ENCODE assay signal across 20 cellular contexts in the genomic region with DNA sequence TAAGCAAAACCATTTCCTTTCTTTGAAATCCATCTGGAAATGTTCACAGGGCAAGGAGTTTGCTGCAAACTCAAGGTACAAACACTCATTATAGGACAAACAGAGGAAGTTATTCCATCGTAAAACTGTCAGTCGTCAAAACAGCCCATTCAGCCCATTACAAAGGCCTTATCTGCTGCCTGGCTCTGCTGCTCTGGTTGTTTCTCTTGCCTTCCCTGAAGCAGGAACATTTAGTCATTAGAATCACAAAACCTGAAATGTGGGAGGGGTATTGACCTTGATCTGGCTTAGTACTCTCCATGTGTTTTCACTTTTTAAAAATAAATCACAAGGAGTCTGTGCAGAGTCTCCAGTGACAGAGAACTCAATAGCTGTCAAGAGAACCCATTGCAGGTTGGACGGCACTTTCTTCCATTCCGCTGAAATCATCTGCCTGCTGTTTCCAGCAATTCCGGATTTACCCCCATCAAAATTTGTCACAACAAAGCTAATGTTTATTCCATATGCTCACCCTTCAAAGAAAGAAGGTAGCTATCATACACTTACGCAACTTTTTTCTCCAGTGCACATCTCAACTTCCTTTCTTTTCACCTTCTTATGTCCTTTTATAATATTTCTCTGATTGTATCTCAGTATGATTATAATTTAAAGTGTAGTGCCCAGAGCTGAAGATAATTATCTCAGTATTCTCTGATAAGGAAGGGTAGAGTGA. TPM values are rescaled to one million over a fixed set of nuclear protein-coding genes. Genes with fewer than 3 reads are reported as not detected.
DNase-seq lines count a peak whose midpoint lies in the region; ATAC-seq, FAIRE-seq and TF ChIP-seq lines count a peak whose summit lies in the region.
"Had no signal": no experiment of that assay in that cellular context is flagged by ENCODE, and none has a peak within 500 bp of the region (broad histone marks: within the 10 kb centered on the region; RNA-seq: fewer than 3 reads in every experiment).

No MANE protein-coding gene starts in this region.

- no peaks in the 10 kb centered on the region for H4K20me1 ChIP-seq in OCI-LY1 (ENCODE audit: insufficient read depth, low read length)
- no peaks in the 10 kb centered on the region for H4K20me1 ChIP-seq in HepG2 (ENCODE audit: insufficient read depth, low read length)

- no TSS peak for BruUV-seq in HepG2 (replicated peaks; lab: Mats Ljungman, UMichigan)

- TF ChIP-seq CTCF in OCI-LY1 (IDR thresholded peaks at IDR 0.05; ENCODE audit: low read length) (no peak), parathyroid adenoma (IDR thresholded peaks at IDR 0.05) (no peak), HepG2 (CRISPR knock-in tag; IDR thresholded peaks at IDR 0.05) (no peak)

- POLR2A ChIA-PET in HepG2 (lab: Yijun Ruan, JAX), result interaction anchor here (0.5 kb wide), 1 partner anchor 20 kb away, joined by 4 read pairs; no protein-coding TSS in a partner anchor

- no peak for TF ChIP-seq EP300 in HepG2 (IDR thresholded peaks at IDR 0.05; ENCODE audit: low read depth in 2 of 2, low read length in 2 of 2)
- no peak for TF ChIP-seq EP300 in HepG2 (CRISPR knock-in tag; IDR thresholded peaks at IDR 0.05; ENCODE audit: borderline replicate concordance)

- DNase-seq in LoVo (ENCODE audit: low spot score) (peak; percentile 33), glomerular endothelial cell (ENCODE audit: extremely low read depth, low read depth, low spot score) (peak; percentile 94), HepG2 (ENCODE audit: low spot score) (no peak), urothelium cell line (ENCODE audit: low spot score) (no peak)
- DNase-seq: activated CD4-positive, alpha-beta T cell treated with anti-CD3 and anti-CD28 coated beads, Interleukin-2, amount 50 U/mL, for 4 hours; activated naive CD8-positive, alpha-beta T cell treated with anti-CD3 and anti-CD28 coated beads, Interleukin-2, amount 10 ng/mL, durations not matched to agents 7 days and 5 days; activated T-cell treated with anti-CD3 and anti-CD28 coated beads, Interleukin-2, amount 50 U/mL, for 4 hours; caudate nucleus; endodermal cell; gastrocnemius medialis; NCI-H1930; NCI-H774; posterior cingulate gyrus; SIG-M5; stomach had no signal

- H3F3A ChIP-seq in OCI-LY1 (ENCODE audit: insufficient read depth, low read length), result no peaks in the 10 kb centered on the region

- H3K9me3 ChIP-seq in OCI-LY1 (ENCODE audit: low read length) (peaks cover 4% of the 10 kb centered on the region; the same call in 1 of the 2 replicates), parathyroid adenoma (ENCODE audit: control insufficient read depth, low read length) (no peaks in the 10 kb centered on the region), HepG2 (ENCODE audit: low read length) (no peaks in the 10 kb centered on the region)
- H3K9me3 ChIP-seq: gastrocnemius medialis, stomach had no signal

- peaks cover 39% of the 10 kb centered on the region for H3K4me1 ChIP-seq in OCI-LY1 (ENCODE audit: insufficient read depth, low read length, severe bottlenecking)
- H3K4me1 ChIP-seq in parathyroid adenoma, result peaks cover 16% of the 10 kb centered on the region
- H3K4me1 ChIP-seq in HepG2 (ENCODE audit: insufficient read depth, low read length), result peaks cover 36% of the 10 kb centered on the region

- no peak for TF ChIP-seq POLR2A in HepG2 (IDR thresholded peaks at IDR 0.05; ENCODE audit: insufficient read depth in 1 of 2, low read depth in 2 of 2, low read length in 2 of 2)

- H3K4me3 ChIP-seq in OCI-LY1 (ENCODE audit: low read depth, low read length, poor library complexity, severe bottlenecking) (no peak overlapping the region), parathyroid adenoma (ENCODE audit: low read depth, low read length) (no peak overlapping the region), HepG2 (replicated peaks in 1 of 3; ENCODE audit: insufficient read depth in 1 of 3, low read depth in 2 of 3, low read length in 3 of 3) (no peak overlapping the region)
- H3K4me3 ChIP-seq: gastrocnemius medialis, stomach had no signal

- FAIRE-seq in HepG2 (lab: Jason Lieb, UNC), result no peak
- no peak for FAIRE-seq in urothelium cell line (lab: Jason Lieb, UNC)
- FAIRE-seq: islet of Langerhans had no signal

- no peaks in the 10 kb centered on the region for H3K9me2 ChIP-seq in OCI-LY1 (ENCODE audit: low read depth, low read length)

- CTCF ChIA-PET in HepG2 (lab: Yijun Ruan, JAX; ENCODE audit: low intra/inter-chr PET ratio, low total read pairs), result no interaction called here

- H3K79me2 ChIP-seq in OCI-LY1 (ENCODE audit: insufficient read depth, low read length), result no peaks in the 10 kb centered on the region
- H3K79me2 ChIP-seq in parathyroid adenoma, result no peaks in the 10 kb centered on the region
- H3K79me2 ChIP-seq in HepG2 (ENCODE audit: insufficient read depth, low read length), result no peaks in the 10 kb centered on the region

- in situ Hi-C loops in HepG2 (cut with HindIII; ENCODE audit: extremely low pct_ligation_motif_present, low pct_unique_long_range_greater_than_20kb), result no loop called here

- WGBS in HepG2 (ENCODE audit: low lambda C conversion rate), result 48% methylated on average over 6 of the region's 6 CpGs

- H3K9ac ChIP-seq in OCI-LY1 (ENCODE audit: low read length), result no peak overlapping the region
- H3K9ac ChIP-seq in parathyroid adenoma, result no peak overlapping the region
- H3K9ac ChIP-seq in HepG2 (ENCODE audit: insufficient read depth, low read depth, low read length), result no peak overlapping the region

- intact Hi-C loops in HepG2 (cut with micrococcal nuclease; ENCODE audit: unreplicated experiment), result no loop called here

- H3K27me3 ChIP-seq in OCI-LY1 (ENCODE audit: insufficient read depth, low read length), result no peaks in the 10 kb centered on the region
- H3K27me3 ChIP-seq in parathyroid adenoma (ENCODE audit: control insufficient read depth, insufficient read depth, low read length), result no peaks in the 10 kb centered on the region
- H3K27me3 ChIP-seq in HepG2 (ENCODE audit: control insufficient read depth in 1 of 2, insufficient read depth in 2 of 2, low read length in 2 of 2), result no peaks in the 10 kb centered on the region
- H3K27me3 ChIP-seq: gastrocnemius medialis, stomach had no signal

- H3K4me2 ChIP-seq in OCI-LY1 (ENCODE audit: low read length) (no peak overlapping the region), parathyroid adenoma (ENCODE audit: low read length) (no peak overlapping the region), HepG2 (ENCODE audit: low read depth, low read length) (no peak overlapping the region)

- H2AFZ ChIP-seq in OCI-LY1 (ENCODE audit: low read length), result peak overlapping the region; percentile 20; the same call in 1 of the 2 replicates
- peak overlapping the region; percentile 83 for H2AFZ ChIP-seq in parathyroid adenoma
- no peak overlapping the region for H2AFZ ChIP-seq in HepG2 (ENCODE audit: low read length)

- ATAC-seq in HepG2 (no peak), GM18909 (IDR thresholded peaks at IDR 0.05; ENCODE audit: poor library complexity, unreplicated experiment) (no peak)
- ATAC-seq: activated T-cell treated with anti-CD3 and anti-CD28 coated beads, Interleukin-2, amount 50 U/mL, for 4 hours had no signal

- H3K27ac ChIP-seq in OCI-LY1 (ENCODE audit: low read depth, low read length, poor library complexity, severe bottlenecking) (no peak overlapping the region), parathyroid adenoma (peak overlapping the region; percentile 30), HepG2 (ENCODE audit: extremely low read length, insufficient read depth, low read length) (no peak overlapping the region)
- H3K27ac ChIP-seq: C4-2B, stomach had no signal

- H3K36me3 ChIP-seq in OCI-LY1 (ENCODE audit: insufficient read depth, low read length) (no peaks in the 10 kb centered on the region), parathyroid adenoma (ENCODE audit: control insufficient read depth, insufficient read depth, low read length) (no peaks in the 10 kb centered on the region), HepG2 (replicated peaks in 1 of 2; ENCODE audit: control insufficient read depth in 1 of 2, insufficient read depth in 2 of 2, low read length in 2 of 2) (no peaks in the 10 kb centered on the region)
- H3K36me3 ChIP-seq: gastrocnemius medialis, stomach had no signal

- TF ChIP-seq RAD21 in HepG2 (CRISPR knock-in tag; IDR thresholded peaks at IDR 0.05), result no peak

TF ChIP-seq in HepG2, 621 proteins besides CTCF, POLR2A, EP300 and RAD21 (continues in another document):
- TF ChIP-seq MEIS1 (CRISPR knock-in tag; IDR thresholded peaks at IDR 0.05; ENCODE audit: borderline replicate concordance) (no peak), NCOA5 (CRISPR knock-in tag; IDR thresholded peaks at IDR 0.05) (no peak), ZNF468 (CRISPR knock-in tag; IDR thresholded peaks at IDR 0.05) (no peak), NR1H2 (CRISPR knock-in tag; IDR thresholded peaks at IDR 0.05; ENCODE audit: borderline replicate concordance, low read depth) (no peak), ZNF605 (CRISPR knock-in tag; IDR thresholded peaks at IDR 0.05) (no peak), ZFP37 (CRISPR knock-in tag; IDR thresholded peaks at IDR 0.05; ENCODE audit: borderline replicate concordance) (no peak), ZNF841 (CRISPR knock-in tag; IDR thresholded peaks at IDR 0.05; ENCODE audit: borderline replicate concordance) (no peak)

RNA-seq across cellular contexts. Expression of gene ITPR2, which starts 24.6 kb away (rescaled TPM):
- total RNA-seq in glomerular endothelial cell (15.0 and 39.7 TPM in 2 replicates), HepG2 (2016; rRNA removed; fragmentation: Illumina TruSeq; extraction: Trizol) (77.6 and 81.9 TPM in 2 replicates)
- total RNA-seq in HepG2 (2016; cell fraction: cytosol; rRNA removed; fragmentation: Illumina TruSeq; extraction: Trizol; ENCODE audit: low read depth), result 59.0 and 66.4 TPM in 2 replicates
- total RNA-seq in HepG2 (2016; cell fraction: insoluble cytoplasmic fraction; rRNA removed; fragmentation: Illumina TruSeq; extraction: Trizol), result 71.0 and 73.8 TPM in 2 replicates
- total RNA-seq in HepG2 (2016; cell fraction: membrane; rRNA removed; fragmentation: Illumina TruSeq; extraction: Trizol), result 62.7 and 81.8 TPM in 2 replicates
- total RNA-seq in HepG2 (2016; cell fraction: nucleus; rRNA removed; fragmentation: Illumina TruSeq; extraction: Trizol), result 194 and 200 TPM in 2 replicates
- 24.6 and 31.9 TPM in 2 replicates for polyA plus RNA-seq in HepG2 (2011; rRNA removed)
- 13.5 and 20.5 TPM in 2 replicates for polyA plus RNA-seq in HepG2 (2011; cell fraction: cytosol; rRNA removed)
- polyA plus RNA-seq in HepG2 (2011; cell fraction: nucleus; rRNA removed), result 39.1 and 45.5 TPM in 2 replicates
- 36.3 and 47.9 TPM in 2 replicates for polyA plus RNA-seq in HepG2 (2012)
- polyA plus RNA-seq in HepG2 (2016; cell fraction: cytosol; fragmentation: Illumina TruSeq; extraction: Trizol; ENCODE audit: low read depth), result 1.3 TPM in 2 replicates
- polyA plus RNA-seq in HepG2 (2016; cell fraction: insoluble cytoplasmic fraction; fragmentation: Illumina TruSeq; extraction: Trizol; ENCODE audit: low read depth), result 25.7 and 26.0 TPM in 2 replicates
- 2.3 and 2.9 TPM in 2 replicates for polyA plus RNA-seq in HepG2 (2016; cell fraction: membrane; fragmentation: Illumina TruSeq; extraction: Trizol; ENCODE audit: low read depth)
- polyA plus RNA-seq in HepG2 (2016; cell fraction: nucleus; fragmentation: Illumina TruSeq; extraction: Trizol; ENCODE audit: insufficient read depth, low read depth), result 31.0 and 34.9 TPM in 2 replicates
- polyA minus RNA-seq in HepG2 (2011; rRNA and poly(A)+ RNA removed; ENCODE audit: low replicate concordance), result 18.0 and 90.0 TPM in 2 replicates
- polyA minus RNA-seq in HepG2 (2011; cell fraction: cytosol; rRNA and poly(A)+ RNA removed), result 91.7 and 111 TPM in 2 replicates
- polyA minus RNA-seq in HepG2 (2011; cell fraction: nucleus; rRNA and poly(A)+ RNA removed), result 640 and 673 TPM in 2 replicates

Comparison
In these comparisons a context has a peak if more than half of its experiments do, and no peak if none do; other contexts are left out.
1. DNase-seq: peak in LoVo (single experiment) and glomerular endothelial cell (single experiment); none in HepG2 (single experiment) and urothelium cell line (single experiment).